22 cellular contexts compared by ENCODE assay signal in genomic region chr4:177010421-177010820, GRCh38.
DNase-seq lines count a peak whose midpoint lies in the region; ATAC-seq and TF ChIP-seq lines count a peak whose summit lies in the region.
"Had no signal": no experiment of that assay in that cellular context is flagged by ENCODE, and none has a peak within 500 bp of the region (broad histone marks: within the 10 kb centered on the region; RNA-seq: fewer than 3 reads in every experiment).

No MANE protein-coding gene starts in this region.

- ATAC-seq in HG03196 (IDR thresholded peaks at IDR 0.05; ENCODE audit: unreplicated experiment), result no peak
- ATAC-seq: HepG2, PC-3 had no signal

- peak overlapping the region; percentile 21 for H2AFZ ChIP-seq in ACC112 (ENCODE audit: low read length, unreplicated experiment)

- H3K27me3 ChIP-seq in ACC112 (ENCODE audit: insufficient read depth, low read length), result no peaks in the 10 kb centered on the region
- H3K27me3 ChIP-seq: BLaER1, SJCRH30 had no signal

- no peak overlapping the region for H3K27ac ChIP-seq in ACC112 (ENCODE audit: low read depth, low read length)
- H3K27ac ChIP-seq: BLaER1, SJCRH30 had no signal

- TF ChIP-seq CTCF in epithelial cell of esophagus (IDR thresholded peaks at IDR 0.05; ENCODE audit: insufficient read depth, low read depth, low read length, missing control alignments), result no peak

- peaks cover 47% of the 10 kb centered on the region for H3K4me1 ChIP-seq in ACC112 (ENCODE audit: control insufficient read depth, insufficient read depth, low read length, unreplicated experiment)
- H3K4me1 ChIP-seq: SJCRH30 had no signal

- DNase-seq in RKO (ENCODE audit: low spot score) (peak; percentile 97), epithelial cell of esophagus (ENCODE audit: low read depth) (peak; percentile 64), head of caudate nucleus (peak in 22 of 42 donors; percentile 3 to 79 (median 28)), mucosa of gallbladder (ENCODE audit: low spot score) (no peak), Ammon's horn (ENCODE audit: low spot score) (no peak), cerebellar nuclear complex (lab: John Stamatoyannopoulos, UW) (no peak)
- DNase-seq: 8988T; Calu3; CD4-positive, alpha-beta memory T cell; KG1; MV-4-11; NCI-H1417; NCI-H187; NCI-H2107; NCI-H2227 treated with DMSO at 0.1 percent for 48 hours; NCI-H524 treated with DMSO at 0.1 percent for 48 hours; PC-3; SJCRH30 had no signal

- no peak overlapping the region for H3K4me3 ChIP-seq in ACC112 (ENCODE audit: low read depth, low read length)
- H3K4me3 ChIP-seq in epithelial cell of esophagus (ENCODE audit: low read length), result no peak overlapping the region
- H3K4me3 ChIP-seq: BLaER1, SJCRH30 had no signal

- no peaks in the 10 kb centered on the region for H3K79me2 ChIP-seq in ACC112 (ENCODE audit: control insufficient read depth, insufficient read depth, low read length, unreplicated experiment)

- intact Hi-C loops in head of caudate nucleus (cut with DNase I), result no loop called here

- peaks cover 3% of the 10 kb centered on the region; the same call in 1 of the 2 replicates for H3K36me3 ChIP-seq in ACC112 (ENCODE audit: insufficient read depth, low read length)
- H3K36me3 ChIP-seq: BLaER1, SJCRH30 had no signal

Comparison
In these comparisons a context has a peak if more than half of its experiments do, and no peak if none do; other contexts are left out.
1. DNase-seq: peak in RKO (single experiment), epithelial cell of esophagus (single experiment) and head of caudate nucleus (22 of 42); none in mucosa of gallbladder (single experiment), Ammon's horn (single experiment) and cerebellar nuclear complex (0 of 2).